9 cellular contexts compared by ENCODE assay signal in genomic region chr3:74614133-74614967, GRCh38. TPM values are rescaled to one million over a fixed set of nuclear protein-coding genes. Genes with fewer than 3 reads are reported as not detected.
DNase-seq lines count a peak whose midpoint lies in the region; ATAC-seq and TF ChIP-seq lines count a peak whose summit lies in the region.
"Had no signal": no experiment of that assay in that cellular context is flagged by ENCODE, and none has a peak within 500 bp of the region (broad histone marks: within the 10 kb centered on the region; RNA-seq: fewer than 3 reads in every experiment).

Gene CNTN3 (minus strand): TSS chr3:74614659. CDS start chr3:74521112, 93,547 bp downstream.

- peaks cover 11% of the 10 kb centered on the region for H3F3A ChIP-seq in neural progenitor cell (ENCODE audit: low read depth)

- H3K27ac Mint-ChIP-seq in neural progenitor cell = no peak within 1 kb of the TSS

- POLR2A ChIA-PET in AG04450 (lab: Yijun Ruan, JAX) = no interaction called here

- no peaks in the 10 kb centered on the region for H3K36me3 Mint-ChIP-seq in neural progenitor cell

- H3K79me2 ChIP-seq in neural progenitor cell (ENCODE audit: low read depth) = no peaks in the 10 kb centered on the region

- ATAC-seq in foreskin keratinocyte (peak; percentile 46), HG02885 (IDR thresholded peaks at IDR 0.05; ENCODE audit: poor library complexity, unreplicated experiment) (no peak), HG02588 (IDR thresholded peaks at IDR 0.05; ENCODE audit: unreplicated experiment) (no peak)

- H3K27me3 ChIP-seq in AG04450 (ENCODE audit: control insufficient read depth, insufficient read depth, low read length) (peaks cover 3% of the 10 kb centered on the region), foreskin keratinocyte (peaks cover 26% of the 10 kb centered on the region), neural progenitor cell (peaks cover 99% of the 10 kb centered on the region)

- H3K9me3 Mint-ChIP-seq in neural progenitor cell = no peaks in the 10 kb centered on the region

- H3K4me3 Mint-ChIP-seq in neural progenitor cell = peak within 1 kb of the TSS; percentile 91

- peak within 1 kb of the TSS; percentile 79 for H3K4me2 ChIP-seq in neural progenitor cell

- H3K27ac ChIP-seq in AG04450 (ENCODE audit: low read depth, low read length) (no peak within 1 kb of the TSS), foreskin keratinocyte (no peak within 1 kb of the TSS), neural progenitor cell (no peak within 1 kb of the TSS)

- TF ChIP-seq CTCF in AG04450 (IDR thresholded peaks at IDR 0.05; ENCODE audit: low read depth, low read length) (no peak), foreskin keratinocyte (conservative IDR thresholded peaks at IDR 0.05) (no peak), neural progenitor cell (IDR thresholded peaks at IDR 0.05) (no peak)

- no peak within 1 kb of the TSS for H3K9ac ChIP-seq in neural progenitor cell

- H2AFZ ChIP-seq in neural progenitor cell (replicated peaks) = peak within 1 kb of the TSS; percentile 97

- no peaks in the 10 kb centered on the region for H3K36me3 ChIP-seq in neural progenitor cell

- no peaks in the 10 kb centered on the region for H3K4me1 ChIP-seq in foreskin keratinocyte
- H3K4me1 ChIP-seq in neural progenitor cell = no peaks in the 10 kb centered on the region

- CTCF ChIA-PET in AG04450 (lab: Charles Lee) = no interaction called here

- H3K9me3 ChIP-seq in AG04450 (ENCODE audit: control insufficient read depth, insufficient read depth, low read length) (no peaks in the 10 kb centered on the region), neural progenitor cell (ENCODE audit: low read depth) (no peaks in the 10 kb centered on the region)

- no peaks in the 10 kb centered on the region for H4K20me1 ChIP-seq in neural progenitor cell (ENCODE audit: low read depth)

- peaks cover 11% of the 10 kb centered on the region for H3K4me1 Mint-ChIP-seq in neural progenitor cell

- DNase-seq in AG04450 (ENCODE audit: low read depth, low spot score) (no peak), NCI-H1930 (lab: John Stamatoyannopoulos, UW) (peak; percentile 5 to 6), foreskin keratinocyte (no peak), neural progenitor cell (ENCODE audit: low spot score) (peak; percentile 88), HCEC 1CT (no peak), GM19238 (ENCODE audit: insufficient read length, low spot score) (no peak)

- H3K4me3 ChIP-seq in AG04450 (ENCODE audit: low read depth, low read length) (peak within 1 kb of the TSS; percentile 65), neural progenitor cell (peak within 1 kb of the TSS; percentile 50)

- peaks cover 31% of the 10 kb centered on the region for H3K27me3 Mint-ChIP-seq in neural progenitor cell (ENCODE audit: insufficient read depth, low read depth)

RNA-seq across cellular contexts. Expression of gene CNTN3, which starts in this region (rescaled TPM):
- polyA plus RNA-seq in AG04450 (2011; rRNA removed) (4.4 and 4.9 TPM in 2 replicates), foreskin keratinocyte (0.01 TPM in 1 of 2 replicates, not detected in the other)
- 3.7 and 5.0 TPM in 2 replicates for polyA minus RNA-seq in AG04450 (2011; rRNA and poly(A)+ RNA removed)
- total RNA-seq in foreskin keratinocyte (0.10 TPM in 1 of 2 replicates, not detected in the other), neural progenitor cell (ENCODE audit: low replicate concordance) (0.21 and 0.40 TPM in 2 replicates)
- total RNA-seq: T-helper 1 cell treated with Interleukin-12 subunit alpha and Interleukin-12 subunit beta and Interleukin-4 antibody, amounts not matched to agents 30 ng/mL and 1 ng/mL, for 36 hours had no signal

Comparison
In these comparisons a context has a peak if more than half of its experiments do, and no peak if none do; other contexts are left out.
1. Peak in ATAC-seq in foreskin keratinocyte; RNA of the gene not detected or under 1 TPM.
2. Peak in DNase-seq, H3K4me3 ChIP-seq and H3K4me2 ChIP-seq in neural progenitor cell; RNA of the gene not detected or under 1 TPM.
3. DNase-seq: peak in NCI-H1930 (2 of 2); none in AG04450 (single experiment), foreskin keratinocyte (0 of 2), HCEC 1CT (single experiment) and GM19238 (single experiment).